33 cellular contexts compared by ENCODE assay signal in the genomic region with DNA sequence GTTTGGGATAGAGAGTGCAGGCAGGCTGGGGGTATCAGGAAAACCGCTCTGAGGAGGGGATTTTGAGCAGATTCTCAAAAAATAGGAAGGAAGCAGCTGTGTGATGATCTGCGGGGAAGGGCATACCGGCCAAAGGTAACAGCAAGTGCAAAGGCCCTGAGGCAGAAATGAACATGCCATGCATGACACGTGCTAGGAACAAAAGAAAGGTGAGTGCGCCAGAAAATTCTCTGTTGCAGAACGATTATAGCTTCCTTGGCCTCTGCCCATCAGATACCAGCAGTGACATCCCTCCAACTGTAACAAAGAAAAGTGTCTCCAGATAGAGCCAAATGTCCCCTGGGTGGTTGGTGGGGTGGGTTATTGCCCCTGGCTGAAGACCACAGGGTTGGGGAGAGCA. TPM values are rescaled to one million over a fixed set of nuclear protein-coding genes. Genes with fewer than 3 reads are reported as not detected.
"Had no signal": no experiment of that assay in that cellular context is flagged by ENCODE, and none has a peak within 500 bp of the region (broad histone marks: within the 10 kb centered on the region; RNA-seq: fewer than 3 reads in every experiment).

No MANE protein-coding gene starts in this region.

- H3K27ac Mint-ChIP-seq: dendritic cell treated with granulocyte-macrophage colony-stimulating factor and Interleukin-4, amounts not matched to agents 40 ng/mL and 50 ng/mL, for 4 days; endodermal cell; memory B cell; progenitor cell of endocrine pancreas; stimulated activated effector memory CD8-positive, alpha-beta T cell treated with anti-CD3 and anti-CD28 coated beads, Interleukin-12 subunit alpha, Interleukin-12 subunit beta, amount 100 ng/mL, for 72 hours had no signal

- H3K36me3 Mint-ChIP-seq: memory B cell; stimulated activated effector memory CD8-positive, alpha-beta T cell treated with anti-CD3 and anti-CD28 coated beads, Interleukin-12 subunit alpha, Interleukin-12 subunit beta, amount 100 ng/mL, for 72 hours had no signal

- H3K4me2 ChIP-seq: hepatocyte had no signal

- FAIRE-seq: kidney, small intestine had no signal

- H3K79me2 ChIP-seq: hepatocyte, parathyroid adenoma had no signal

- H3K4me1 ChIP-seq: colonic mucosa, parathyroid adenoma, stomach, upper lobe of right lung had no signal

- H3K9me3 Mint-ChIP-seq: stimulated activated effector memory CD8-positive, alpha-beta T cell treated with anti-CD3 and anti-CD28 coated beads, Interleukin-12 subunit alpha, Interleukin-12 subunit beta, amount 100 ng/mL, for 72 hours had no signal

- H3K4me3 ChIP-seq: colonic mucosa, esophagus muscularis mucosa, gastroesophageal sphincter, heart left ventricle, hepatocyte, lung, right lobe of liver, stomach, testis, tibial artery, upper lobe of right lung, uterus had no signal

- H3K4me1 Mint-ChIP-seq: memory B cell had no signal

- DNase-seq: colonic mucosa; effector CD8-positive, alpha-beta T cell; endodermal cell; foreskin keratinocyte; heart left ventricle; midbrain; naive thymus-derived CD4-positive, alpha-beta T cell; right lobe of liver; small intestine; stimulated activated CD4-positive, alpha-beta T cell treated with anti-CD3 and anti-CD28 coated beads, Interleukin-12 subunit alpha, Interleukin-12 subunit beta, amount 100 ng/mL, for 4 hours; stimulated activated CD4-positive, alpha-beta T cell treated with anti-CD3 and anti-CD28 coated beads, Interleukin-1b, Interleukin-23, amount 100 ng/mL, for 48 hours; stimulated activated CD4-positive, alpha-beta T cell treated with anti-CD3 and anti-CD28 coated beads, Interleukin-4, amount 100 ng/mL, for 1 hour; stimulated activated naive CD4-positive, alpha-beta T cell treated with Interleukin-2 at 50 U/mL for 16 hours; stomach; testis; tibial artery; upper lobe of right lung; uterus had no signal

- H3K9ac ChIP-seq: parathyroid adenoma had no signal

- H3K9me3 ChIP-seq: colonic mucosa, right lobe of liver, testis, uterus had no signal

- H3K27me3 ChIP-seq: colonic mucosa, esophagus muscularis mucosa, gastroesophageal sphincter, heart left ventricle, hepatocyte, right lobe of liver, stomach, testis, tibial artery, upper lobe of right lung, uterus had no signal

- H2AFZ ChIP-seq: hepatocyte, parathyroid adenoma had no signal

- H3K27ac ChIP-seq: colonic mucosa, epithelial cell of prostate, esophagus muscularis mucosa, foreskin keratinocyte, gastroesophageal sphincter, heart left ventricle, neutrophil, parathyroid adenoma, right lobe of liver, stomach, testis, tibial artery, upper lobe of right lung had no signal

- H3K4me3 Mint-ChIP-seq: dendritic cell treated with granulocyte-macrophage colony-stimulating factor and Interleukin-4, amounts not matched to agents 40 ng/mL and 50 ng/mL, for 4 days; endodermal cell; memory B cell; naive thymus-derived CD4-positive, alpha-beta T cell; stimulated activated effector memory CD8-positive, alpha-beta T cell treated with anti-CD3 and anti-CD28 coated beads, Interleukin-12 subunit alpha, Interleukin-12 subunit beta, amount 100 ng/mL, for 72 hours had no signal

- H3K36me3 ChIP-seq: colonic mucosa, esophagus muscularis mucosa, gastroesophageal sphincter, heart left ventricle, neutrophil, right lobe of liver, stomach, tibial artery, upper lobe of right lung, uterus had no signal

RNA-seq across cellular contexts. Expression of a gene that starts 37.0 kb away (rescaled TPM):
- total RNA-seq: gastroesophageal sphincter, left lobe of liver, liver, lung, omental fat pad, stomach, upper lobe of right lung had no signal
- polyA plus RNA-seq: lung; naive thymus-derived CD4-positive, alpha-beta T cell had no signal
